In genomic region chr1:86380257-86380861, GRCh38 we compare ENCODE assay signal across 8 cellular contexts. TPM values are rescaled to one million over a fixed set of nuclear protein-coding genes. Genes with fewer than 3 reads are reported as not detected.
A peak's percentile ranks its signal among the peaks of the same experiment; 100 is the strongest.
DNase-seq lines count a peak whose midpoint lies in the region; ATAC-seq and TF ChIP-seq lines count a peak whose summit lies in the region.

No MANE protein-coding gene starts in this region.

- CTCF ChIA-PET in SK-N-SH (lab: Yijun Ruan, JAX), result interaction anchor here (0.5 to 2.8 kb wide), 38 partner anchors 8 to 1089 kb away, joined by 3 to 25 read pairs (median 4); partner anchors contain the start of gene ODF2L

- H3K27ac ChIP-seq in ACC112 (ENCODE audit: low read depth, low read length), result peak overlapping the region; percentile 2; the same call in 1 of the 2 replicates
- no peak overlapping the region for H3K27ac ChIP-seq in SK-N-SH (ENCODE audit: low read depth in 2 of 2, low read length in 1 of 2)
- no peak overlapping the region for H3K27ac ChIP-seq in esophagus squamous epithelium

- H3K9me3 ChIP-seq in SK-N-SH (no peaks in the 10 kb centered on the region), esophagus squamous epithelium (no peaks in the 10 kb centered on the region)

- no peak for TF ChIP-seq POLR2A in esophagus squamous epithelium (IDR thresholded peaks at IDR 0.05)

- H3K27ac Mint-ChIP-seq in nephron progenitor cell, result no peak overlapping the region

- H3K36me3 ChIP-seq in ACC112 (ENCODE audit: insufficient read depth, low read length) (peaks cover 21% of the 10 kb centered on the region), SK-N-SH (replicated peaks in 1 of 2; ENCODE audit: control insufficient read depth in 1 of 2, insufficient read depth in 2 of 2, low read length in 1 of 2) (peaks cover 10 to 45% of the 10 kb centered on the region in 2 experiments), esophagus squamous epithelium (peaks cover 0 to 28% (median 0%) of the 10 kb centered on the region in 3 donors)

- H3K9ac ChIP-seq in SK-N-SH, result no peak overlapping the region

- H3K27me3 Mint-ChIP-seq in nephron progenitor cell (ENCODE audit: low read depth, poor library complexity), result no peaks in the 10 kb centered on the region

- WGBS in SK-N-SH (ENCODE audit: low lambda C conversion rate), result 5% methylated on average over 4 of the region's 4 CpGs
- WGBS in esophagus squamous epithelium, 2 donors, result 4 to 8% methylated on average over 4 of the region's 4 CpGs

- H3K27me3 ChIP-seq in ACC112 (ENCODE audit: insufficient read depth, low read length) (no peaks in the 10 kb centered on the region), SK-N-SH (ENCODE audit: insufficient read depth) (no peaks in the 10 kb centered on the region), esophagus squamous epithelium (no peaks in the 10 kb centered on the region)

- H3K4me2 ChIP-seq in SK-N-SH, result peak overlapping the region; percentile 45; the same call in 1 of the 2 replicates

- no peak for TF ChIP-seq EP300 in SK-N-SH (IDR thresholded peaks at IDR 0.05; ENCODE audit: borderline replicate concordance in 1 of 2, low read depth in 1 of 2, low read length in 1 of 2)

- peaks cover 24% of the 10 kb centered on the region for H3K9me3 Mint-ChIP-seq in nephron progenitor cell

- no peak overlapping the region for H3K4me3 Mint-ChIP-seq in nephron progenitor cell

- peaks cover 38% of the 10 kb centered on the region for H3K36me3 Mint-ChIP-seq in nephron progenitor cell (ENCODE audit: low read depth)

- intact Hi-C loops in esophagus squamous epithelium (cut with DNase I), result loop anchor here (10.0 kb wide), 1 partner anchor 114 kb away; no protein-coding TSS in a partner anchor

- TF ChIP-seq RAD21 in SK-N-SH (IDR thresholded peaks at IDR 0.05; ENCODE audit: low read length), result peak; percentile 90

- no peaks in the 10 kb centered on the region for H3K4me1 Mint-ChIP-seq in nephron progenitor cell

- TF ChIP-seq CTCF in SK-N-SH (IDR thresholded peaks at IDR 0.05) (peak; percentile 78), esophagus squamous epithelium (IDR thresholded peaks at IDR 0.05) (peak; percentile 53 to 86 (median 76)), nephron progenitor cell (IDR thresholded peaks at IDR 0.05) (peak; percentile 84)

- ATAC-seq in GM18498 (IDR thresholded peaks at IDR 0.05; ENCODE audit: unreplicated experiment) (peak; percentile 80), HG02852 (IDR thresholded peaks at IDR 0.05; ENCODE audit: unreplicated experiment) (peak; percentile 79)

- no peaks in the 10 kb centered on the region for H4K20me1 ChIP-seq in SK-N-SH (ENCODE audit: insufficient read depth)

- H3K9me2 ChIP-seq in SK-N-SH, result no peaks in the 10 kb centered on the region

- no peaks in the 10 kb centered on the region for H3F3A ChIP-seq in SK-N-SH (replicated peaks; ENCODE audit: insufficient read depth)

- H3K79me2 ChIP-seq in ACC112 (ENCODE audit: control insufficient read depth, insufficient read depth, low read length, unreplicated experiment) (peaks cover 6% of the 10 kb centered on the region), SK-N-SH (ENCODE audit: insufficient read depth) (no peaks in the 10 kb centered on the region; the same call in 1 of the 2 replicates)

- POLR2A ChIA-PET in SK-N-SH (lab: Yijun Ruan, JAX), result no interaction called here

- peaks cover 23% of the 10 kb centered on the region for H3K4me1 ChIP-seq in ACC112 (ENCODE audit: control insufficient read depth, insufficient read depth, low read length, unreplicated experiment)
- H3K4me1 ChIP-seq in SK-N-SH (ENCODE audit: control insufficient read depth in 1 of 2, insufficient read depth in 2 of 2, low read depth in 1 of 2, low read length in 1 of 2), result no peaks in the 10 kb centered on the region; a peak in 1 of 4 replicates
- H3K4me1 ChIP-seq in esophagus squamous epithelium, result peaks cover 0 to 7% (median 0%) of the 10 kb centered on the region in 3 donors

- H3K4me3 ChIP-seq in ACC112 (ENCODE audit: low read depth, low read length), result peak overlapping the region; percentile 56
- peak overlapping the region in 1 of 2 experiments; percentile 23; a peak in 1 of 4 replicates for H3K4me3 ChIP-seq in SK-N-SH (ENCODE audit: low read depth in 2 of 2, low read length in 1 of 2)
- H3K4me3 ChIP-seq in esophagus squamous epithelium, result peak overlapping the region in 1 of 4 donors; percentile 16

- DNase-seq in NCI-H1417 treated with DMSO at 0.1 percent for 48 hours (lab: John Stamatoyannopoulos, UW) (peak; percentile 40), SK-N-SH (peak; percentile 41), esophagus squamous epithelium (lab: John Stamatoyannopoulos, UW) (no peak), nephron progenitor cell (no peak), UCSD-AML1 (lab: John Stamatoyannopoulos, UW; ENCODE audit: unreplicated experiment) (no peak)

- H2AFZ ChIP-seq in ACC112 (ENCODE audit: low read length, unreplicated experiment), result no peak overlapping the region
- H2AFZ ChIP-seq in SK-N-SH (ENCODE audit: low read depth), result peak overlapping the region; percentile 67; the same call in 1 of the 2 replicates

TF ChIP-seq in SK-N-SH, 30 proteins besides CTCF, POLR2A, EP300 and RAD21:
- TF ChIP-seq RXRA (IDR thresholded peaks at IDR 0.05; ENCODE audit: borderline replicate concordance, low read depth), result no peak
- TF ChIP-seq PBX3 (IDR thresholded peaks at IDR 0.05), result no peak
- no peak for TF ChIP-seq MXI1 (IDR thresholded peaks at IDR 0.05; ENCODE audit: low read depth, low read length)
- peak; percentile 60 for TF ChIP-seq SMC3 (IDR thresholded peaks at IDR 0.05; ENCODE audit: low read depth, low read length)
- TF ChIP-seq FOSL2 (IDR thresholded peaks at IDR 0.05; ENCODE audit: borderline replicate concordance, low read depth), result no peak
- no peak for TF ChIP-seq IRF3 (IDR thresholded peaks at IDR 0.05; ENCODE audit: low read depth, low read length)

RNA-seq across cellular contexts. Expression of gene ODF2L, which starts 15.8 kb away (rescaled TPM):
- polyA plus RNA-seq in SK-N-SH (2012; rRNA removed), result 5.3 and 7.9 TPM in 2 replicates
- 5.6 and 7.6 TPM in 2 replicates for polyA plus RNA-seq in SK-N-SH (2012; cell fraction: cytosol; rRNA removed)
- polyA plus RNA-seq in SK-N-SH (2012; cell fraction: nucleus; rRNA removed), result 10.6 and 24.1 TPM in 2 replicates
- 10 to 100 TPM; 20.9 to 37.1 (median 26.2) TPM for total RNA-seq in esophagus squamous epithelium

RNA-seq across cellular contexts. Expression of gene CLCA2, which starts 43.6 kb away (rescaled TPM):
- 0.02 TPM in 2 replicates for polyA plus RNA-seq in SK-N-SH (2012; rRNA removed)
- 0.01 and 0.03 TPM in 2 replicates for polyA plus RNA-seq in SK-N-SH (2012; cell fraction: cytosol; rRNA removed)
- polyA plus RNA-seq in SK-N-SH (2012; cell fraction: nucleus; rRNA removed), result 0.01 TPM in 1 of 2 replicates, not detected in the other
- 100 to 1,000 TPM; 113 to 422 (median 258) TPM for total RNA-seq in esophagus squamous epithelium

Comparison
In these comparisons a context has a peak if more than half of its experiments do, and no peak if none do; other contexts are left out.
1. DNase-seq: peak in NCI-H1417 treated with DMSO at 0.1 percent for 48 hours (single experiment) and SK-N-SH (single experiment); none in esophagus squamous epithelium (single experiment), nephron progenitor cell (single experiment) and UCSD-AML1 (single experiment).
2. Peak in every context shown above with its lines, with median percentiles within 50 percentile points of each other: CTCF ChIP-seq.